Comparison of ENCODE assay signal across 1 cellular context in genomic region chr3:162236949-162237348, GRCh38.
TF ChIP-seq lines count a peak whose summit lies in the region.

No MANE protein-coding gene starts in this region.

TF ChIP-seq in GM23338, 12 proteins besides CTCF, POLR2A, EP300 and RAD21 (continued from another document):
- no peak for TF ChIP-seq ZNF462 (CRISPR knock-in tag; IDR thresholded peaks at IDR 0.05)
- no peak for TF ChIP-seq ZNF114 (CRISPR knock-in tag; IDR thresholded peaks at IDR 0.05)
- no peak for TF ChIP-seq REST (IDR thresholded peaks at IDR 0.05; ENCODE audit: unreplicated experiment)
- TF ChIP-seq CREB1 (CRISPR knock-in tag; IDR thresholded peaks at IDR 0.05; ENCODE audit: low read depth), result no peak
- TF ChIP-seq EZH2phosphoT487 (IDR thresholded peaks at IDR 0.05; ENCODE audit: unreplicated experiment), result no peak
- TF ChIP-seq STAT1 (IDR thresholded peaks at IDR 0.05; ENCODE audit: unreplicated experiment), result no peak
- TF ChIP-seq POLR2AphosphoS5 (IDR thresholded peaks at IDR 0.05; ENCODE audit: low read depth), result no peak
- no peak for TF ChIP-seq NANOG (IDR thresholded peaks at IDR 0.05; ENCODE audit: borderline replicate concordance)
- TF ChIP-seq JUNB (IDR thresholded peaks at IDR 0.05; ENCODE audit: unreplicated experiment), result no peak
- no peak for TF ChIP-seq ZNF331 (CRISPR knock-in tag; IDR thresholded peaks at IDR 0.05; ENCODE audit: low read depth)
